ENCODE assay signal across 24 cellular contexts in genomic region chr16:74677868-74678267, GRCh38.
"Had no signal": no experiment of that assay in that cellular context is flagged by ENCODE, and none has a peak within 500 bp of the region (broad histone marks: within the 10 kb centered on the region; RNA-seq: fewer than 3 reads in every experiment).

No MANE protein-coding gene starts in this region.

- ATAC-seq: heart right ventricle; left ventricle myocardium superior; lower lobe of right lung; naive thymus-derived CD8-positive, alpha-beta T cell; psoas muscle; right cardiac atrium had no signal

- H3K4me3 Mint-ChIP-seq: naive thymus-derived CD8-positive, alpha-beta T cell; nephron progenitor cell had no signal

- H3K27ac ChIP-seq: coronary artery, esophagus squamous epithelium, heart right ventricle, lower lobe of right lung, ovary, psoas muscle, sigmoid colon, stomach, thyroid gland had no signal

- DNase-seq: dermis blood vessel endothelial cell; effector memory CD4-positive, alpha-beta T cell; erythroblast; esophagus squamous epithelium; foreskin melanocyte; glutamatergic neuron; heart right ventricle; hippocampal formation; left ventricle myocardium superior; lower lobe of right lung; naive thymus-derived CD8-positive, alpha-beta T cell; nephron progenitor cell; occipital lobe; ovary; psoas muscle; right cardiac atrium; sigmoid colon; stimulated activated CD4-positive, alpha-beta T cell treated with anti-CD3 and anti-CD28 coated beads, Interleukin-2, amount 100 ng/mL, for 24 hours; stimulated activated CD4-positive, alpha-beta T cell treated with anti-CD3 and anti-CD28 coated beads, Interleukin-4, amount 100 ng/mL, for 24 hours; stimulated activated naive CD4-positive, alpha-beta T cell; stomach; thyroid gland; trophoblast cell had no signal

- H3K9me3 ChIP-seq: esophagus squamous epithelium, heart right ventricle, lower lobe of right lung, ovary, psoas muscle, sigmoid colon, stomach, thyroid gland had no signal

- H3K27me3 ChIP-seq: esophagus squamous epithelium, heart right ventricle, ovary, sigmoid colon, stomach, thyroid gland had no signal

- H3K36me3 ChIP-seq: ovary, thyroid gland had no signal

- H3K9me3 Mint-ChIP-seq: naive thymus-derived CD8-positive, alpha-beta T cell; nephron progenitor cell had no signal

- H3K27me3 Mint-ChIP-seq: naive thymus-derived CD8-positive, alpha-beta T cell had no signal

- H3K27ac Mint-ChIP-seq: nephron progenitor cell had no signal

- H3K4me3 ChIP-seq: coronary artery, esophagus squamous epithelium, heart right ventricle, lower lobe of right lung, ovary, psoas muscle, sigmoid colon, stomach, thyroid gland had no signal

- H3K4me1 ChIP-seq: heart right ventricle, lower lobe of right lung, psoas muscle, sigmoid colon, stomach, thyroid gland had no signal
